Comparison of ENCODE assay signal across 1 cellular context in the genomic region with DNA sequence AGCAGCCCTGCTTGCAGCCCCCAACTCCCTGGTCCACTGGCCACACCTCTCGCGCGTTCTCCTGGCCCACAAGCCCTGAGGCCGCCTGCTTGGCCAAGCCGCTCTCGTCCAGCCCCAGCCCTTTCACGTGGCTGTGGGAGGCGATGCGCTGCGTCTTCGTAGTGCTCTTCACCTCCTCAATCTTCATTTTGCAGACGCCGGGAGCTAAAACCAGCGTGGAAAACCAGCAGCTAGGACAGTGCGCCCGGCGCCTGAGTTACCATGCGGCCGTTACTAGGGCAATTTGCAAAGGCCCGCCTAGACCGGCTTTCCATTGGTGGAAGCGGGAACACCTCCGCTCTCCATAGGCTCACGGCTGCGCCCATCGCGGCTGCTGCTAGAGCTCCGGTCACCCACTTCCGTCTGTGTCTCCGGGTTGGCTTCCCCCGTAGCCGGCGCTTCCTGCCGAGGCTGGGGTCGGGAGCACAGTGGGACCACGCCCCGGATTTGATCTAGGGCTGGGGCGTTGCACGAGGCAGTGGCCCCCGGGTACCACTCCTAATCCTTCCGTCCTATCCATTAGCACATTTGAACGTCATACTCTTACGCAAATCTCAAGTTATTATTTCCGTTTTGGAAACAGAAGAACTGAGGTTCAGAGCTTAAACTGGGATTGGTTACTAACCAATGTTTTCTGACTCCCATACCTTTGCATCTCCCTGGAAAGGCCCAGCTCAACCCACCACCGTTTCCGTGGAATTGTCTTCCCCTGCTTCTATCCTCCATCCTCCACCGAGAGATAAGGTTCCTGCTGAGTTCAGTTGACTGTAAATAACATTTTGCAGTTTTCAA.
TF ChIP-seq lines count a peak whose summit lies in the region.

A gene (minus strand): TSS at position 275 of the 831 bp plus-strand sequence. CDS start 88 bp downstream, at position 187.

TF ChIP-seq in WTC11, 78 proteins besides CTCF, POLR2A, EP300 and RAD21 (continued from another document):
- TF ChIP-seq, protein P1, sequence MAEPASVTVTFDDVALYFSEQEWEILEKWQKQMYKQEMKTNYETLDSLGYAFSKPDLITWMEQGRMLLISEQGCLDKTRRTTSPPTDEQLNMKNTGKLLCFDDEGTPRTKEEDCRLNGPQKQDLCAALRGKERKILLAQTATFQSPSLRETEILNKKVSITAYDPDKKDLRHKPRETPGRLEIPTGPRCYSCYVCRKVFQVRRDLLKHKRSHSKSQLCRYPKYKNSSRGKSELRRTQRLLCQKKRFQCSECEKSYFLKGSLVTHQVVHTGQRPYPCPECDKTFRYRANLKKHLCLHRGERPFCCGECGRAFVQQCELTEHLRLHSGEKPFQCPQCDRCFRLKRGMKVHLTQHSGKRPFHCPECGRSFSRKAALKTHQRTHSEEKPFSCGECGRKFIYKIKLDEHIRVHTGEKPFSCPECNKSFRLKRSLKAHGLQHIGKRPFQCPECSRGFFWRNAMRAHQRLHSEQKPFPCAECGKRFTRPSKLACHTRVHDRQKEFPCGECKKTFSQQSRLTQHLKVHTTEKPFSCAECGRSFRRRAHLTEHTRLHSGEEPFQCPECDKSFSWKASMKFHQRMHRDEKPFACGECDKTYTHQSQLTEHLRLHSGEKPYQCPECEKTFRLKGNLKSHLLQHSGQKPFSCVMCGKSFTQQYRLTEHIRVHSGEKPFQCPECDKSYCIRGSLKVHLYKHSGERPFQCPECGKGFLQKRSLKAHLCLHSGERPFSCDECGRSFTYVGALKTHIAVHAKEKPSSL (CRISPR knock-in tag; conservative IDR thresholded peaks at IDR 0.05) = no peak
- no peak for TF ChIP-seq KAT7 (CRISPR knock-in tag; IDR thresholded peaks at IDR 0.05; ENCODE audit: borderline replicate concordance)
- TF ChIP-seq, protein P2, sequence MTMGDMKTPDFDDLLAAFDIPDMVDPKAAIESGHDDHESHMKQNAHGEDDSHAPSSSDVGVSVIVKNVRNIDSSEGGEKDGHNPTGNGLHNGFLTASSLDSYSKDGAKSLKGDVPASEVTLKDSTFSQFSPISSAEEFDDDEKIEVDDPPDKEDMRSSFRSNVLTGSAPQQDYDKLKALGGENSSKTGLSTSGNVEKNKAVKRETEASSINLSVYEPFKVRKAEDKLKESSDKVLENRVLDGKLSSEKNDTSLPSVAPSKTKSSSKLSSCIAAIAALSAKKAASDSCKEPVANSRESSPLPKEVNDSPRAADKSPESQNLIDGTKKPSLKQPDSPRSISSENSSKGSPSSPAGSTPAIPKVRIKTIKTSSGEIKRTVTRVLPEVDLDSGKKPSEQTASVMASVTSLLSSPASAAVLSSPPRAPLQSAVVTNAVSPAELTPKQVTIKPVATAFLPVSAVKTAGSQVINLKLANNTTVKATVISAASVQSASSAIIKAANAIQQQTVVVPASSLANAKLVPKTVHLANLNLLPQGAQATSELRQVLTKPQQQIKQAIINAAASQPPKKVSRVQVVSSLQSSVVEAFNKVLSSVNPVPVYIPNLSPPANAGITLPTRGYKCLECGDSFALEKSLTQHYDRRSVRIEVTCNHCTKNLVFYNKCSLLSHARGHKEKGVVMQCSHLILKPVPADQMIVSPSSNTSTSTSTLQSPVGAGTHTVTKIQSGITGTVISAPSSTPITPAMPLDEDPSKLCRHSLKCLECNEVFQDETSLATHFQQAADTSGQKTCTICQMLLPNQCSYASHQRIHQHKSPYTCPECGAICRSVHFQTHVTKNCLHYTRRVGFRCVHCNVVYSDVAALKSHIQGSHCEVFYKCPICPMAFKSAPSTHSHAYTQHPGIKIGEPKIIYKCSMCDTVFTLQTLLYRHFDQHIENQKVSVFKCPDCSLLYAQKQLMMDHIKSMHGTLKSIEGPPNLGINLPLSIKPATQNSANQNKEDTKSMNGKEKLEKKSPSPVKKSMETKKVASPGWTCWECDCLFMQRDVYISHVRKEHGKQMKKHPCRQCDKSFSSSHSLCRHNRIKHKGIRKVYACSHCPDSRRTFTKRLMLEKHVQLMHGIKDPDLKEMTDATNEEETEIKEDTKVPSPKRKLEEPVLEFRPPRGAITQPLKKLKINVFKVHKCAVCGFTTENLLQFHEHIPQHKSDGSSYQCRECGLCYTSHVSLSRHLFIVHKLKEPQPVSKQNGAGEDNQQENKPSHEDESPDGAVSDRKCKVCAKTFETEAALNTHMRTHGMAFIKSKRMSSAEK (CRISPR knock-in tag; IDR thresholded peaks at IDR 0.05; ENCODE audit: borderline replicate concordance) = no peak
- TF ChIP-seq, protein P3, sequence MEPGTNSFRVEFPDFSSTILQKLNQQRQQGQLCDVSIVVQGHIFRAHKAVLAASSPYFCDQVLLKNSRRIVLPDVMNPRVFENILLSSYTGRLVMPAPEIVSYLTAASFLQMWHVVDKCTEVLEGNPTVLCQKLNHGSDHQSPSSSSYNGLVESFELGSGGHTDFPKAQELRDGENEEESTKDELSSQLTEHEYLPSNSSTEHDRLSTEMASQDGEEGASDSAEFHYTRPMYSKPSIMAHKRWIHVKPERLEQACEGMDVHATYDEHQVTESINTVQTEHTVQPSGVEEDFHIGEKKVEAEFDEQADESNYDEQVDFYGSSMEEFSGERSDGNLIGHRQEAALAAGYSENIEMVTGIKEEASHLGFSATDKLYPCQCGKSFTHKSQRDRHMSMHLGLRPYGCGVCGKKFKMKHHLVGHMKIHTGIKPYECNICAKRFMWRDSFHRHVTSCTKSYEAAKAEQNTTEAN (CRISPR knock-in tag; IDR thresholded peaks at IDR 0.05) = no peak
- TF ChIP-seq, protein P4, sequence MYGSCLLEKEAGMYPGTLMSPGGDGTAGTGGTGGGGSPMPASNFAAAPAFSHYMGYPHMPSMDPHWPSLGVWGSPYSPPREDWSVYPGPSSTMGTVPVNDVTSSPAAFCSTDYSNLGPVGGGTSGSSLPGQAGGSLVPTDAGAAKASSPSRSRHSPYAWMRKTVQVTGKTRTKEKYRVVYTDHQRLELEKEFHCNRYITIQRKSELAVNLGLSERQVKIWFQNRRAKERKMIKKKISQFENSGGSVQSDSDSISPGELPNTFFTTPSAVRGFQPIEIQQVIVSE (CRISPR knock-in tag; IDR thresholded peaks at IDR 0.05; ENCODE audit: borderline replicate concordance) = no peak
- no peak for TF ChIP-seq NR1H2 (CRISPR knock-in tag; IDR thresholded peaks at IDR 0.05)
- TF ChIP-seq, protein P5, sequence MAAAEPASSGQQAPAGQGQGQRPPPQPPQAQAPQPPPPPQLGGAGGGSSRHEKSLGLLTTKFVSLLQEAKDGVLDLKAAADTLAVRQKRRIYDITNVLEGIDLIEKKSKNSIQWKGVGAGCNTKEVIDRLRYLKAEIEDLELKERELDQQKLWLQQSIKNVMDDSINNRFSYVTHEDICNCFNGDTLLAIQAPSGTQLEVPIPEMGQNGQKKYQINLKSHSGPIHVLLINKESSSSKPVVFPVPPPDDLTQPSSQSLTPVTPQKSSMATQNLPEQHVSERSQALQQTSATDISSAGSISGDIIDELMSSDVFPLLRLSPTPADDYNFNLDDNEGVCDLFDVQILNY (CRISPR knock-in tag; IDR thresholded peaks at IDR 0.05) = peak; percentile 69; the same call in 1 of the 2 replicates
- no peak for TF ChIP-seq ELF4 (CRISPR knock-in tag; IDR thresholded peaks at IDR 0.05; ENCODE audit: low read depth)
- TF ChIP-seq ZNF671 (CRISPR knock-in tag; IDR thresholded peaks at IDR 0.05) = no peak
- peak; percentile 84 for TF ChIP-seq GABPB1 (CRISPR knock-in tag; IDR thresholded peaks at IDR 0.05)
- TF ChIP-seq PRRX2 (CRISPR knock-in tag; IDR thresholded peaks at IDR 0.05) = no peak
